In genomic region chr19:46848389-46848788, GRCh38 we compare ENCODE assay signal across 22 cellular contexts. TPM values are rescaled to one million over a fixed set of nuclear protein-coding genes. Genes with fewer than 3 reads are reported as not detected.
DNase-seq lines count a peak whose midpoint lies in the region; ATAC-seq and TF ChIP-seq lines count a peak whose summit lies in the region.
"Had no signal": no experiment of that assay in that cellular context is flagged by ENCODE, and none has a peak within 500 bp of the region (broad histone marks: within the 10 kb centered on the region; RNA-seq: fewer than 3 reads in every experiment).

No MANE protein-coding gene starts in this region.

- H3K79me2 ChIP-seq in SK-N-SH (ENCODE audit: insufficient read depth) (peaks cover 63% of the 10 kb centered on the region), osteoblast (ENCODE audit: insufficient read depth, low read length) (peaks cover 58% of the 10 kb centered on the region)

- H3K4me3 Mint-ChIP-seq in chondrocyte (ENCODE audit: unreplicated experiment) = peak overlapping the region; percentile 84
- H3K4me3 Mint-ChIP-seq: T-helper 17 cell had no signal

- peak overlapping the region; percentile 97; the same call in 1 of the 2 replicates for H3K9ac ChIP-seq in SK-N-SH

- TF ChIP-seq EP300 in SK-N-SH (IDR thresholded peaks at IDR 0.05; ENCODE audit: borderline replicate concordance in 1 of 2, low read depth in 1 of 2, low read length in 1 of 2) = no peak

- H3K9me3 Mint-ChIP-seq in chondrocyte (ENCODE audit: low read depth) = no peaks in the 10 kb centered on the region
- H3K9me3 Mint-ChIP-seq: activated naive CD8-positive, alpha-beta T cell treated with anti-CD3 and anti-CD28 coated beads, Interleukin-2, amount 10 ng/mL, durations not matched to agents 7 days and 5 days; activated T-helper 17 cell treated with anti-CD3 and anti-CD28 coated beads, Interleukin-2, amount 50 U/mL, for 72 hours had no signal

- peak overlapping the region in 1 of 2 experiments; percentile 96; a peak in 1 of 4 replicates for H3K4me3 ChIP-seq in SK-N-SH (ENCODE audit: low read depth in 2 of 2, low read length in 1 of 2)
- H3K4me3 ChIP-seq in osteoblast (ENCODE audit: insufficient read depth, low read length) = no peak overlapping the region

- DNase-seq in SK-N-SH (no peak), chondrocyte (ENCODE audit: low spot score) (peak; percentile 8), osteoblast (ENCODE audit: insufficient read length, low spot score, missing footprints) (no peak), germinal center (ENCODE audit: low spot score) (no peak), NCI-H1092 (lab: John Stamatoyannopoulos, UW) (no peak)
- DNase-seq in stimulated activated CD4-positive, alpha-beta T cell treated with anti-CD3 and anti-CD28 coated beads, Interleukin-2, amount 100 ng/mL, for 24 hours = no peak
- DNase-seq: activated CD4-positive, alpha-beta T cell treated with anti-CD3 and anti-CD28 coated beads, Interleukin-2, amount 50 U/mL, for 1 hour; activated naive CD8-positive, alpha-beta T cell treated with anti-CD3 and anti-CD28 coated beads, Interleukin-2, amount 10 ng/mL, durations not matched to agents 7 days and 5 days; BE2C; effector memory CD4-positive, alpha-beta T cell; GOT3; naive thymus-derived CD4-positive, alpha-beta T cell; NCI-H1105 treated with DMSO at 0.1 percent for 48 hours; NCI-H2081; NCI-H446; SIG-M5; T-helper 17 cell had no signal

- H3K27me3 ChIP-seq in SK-N-SH (ENCODE audit: insufficient read depth) (no peaks in the 10 kb centered on the region), osteoblast (ENCODE audit: insufficient read depth, low read length) (no peaks in the 10 kb centered on the region)
- H3K27me3 ChIP-seq: BE2C, suprapubic skin had no signal

- POLR2A ChIA-PET in SK-N-SH (lab: Yijun Ruan, JAX) = no interaction called here

- peaks cover 5% of the 10 kb centered on the region for H3K36me3 Mint-ChIP-seq in chondrocyte (ENCODE audit: low read depth)

- H3F3A ChIP-seq in SK-N-SH (replicated peaks; ENCODE audit: insufficient read depth) = peaks cover 23% of the 10 kb centered on the region

- H3K27me3 Mint-ChIP-seq in chondrocyte (ENCODE audit: low read depth) = no peaks in the 10 kb centered on the region
- H3K27me3 Mint-ChIP-seq: activated naive CD8-positive, alpha-beta T cell treated with anti-CD3 and anti-CD28 coated beads, Interleukin-2, amount 10 ng/mL, durations not matched to agents 7 days and 5 days; activated T-helper 17 cell treated with anti-CD3 and anti-CD28 coated beads, Interleukin-2, amount 50 U/mL, for 72 hours; T-helper 17 cell had no signal

- CTCF ChIA-PET in SK-N-SH (lab: Yijun Ruan, JAX) = interaction anchor here (1.0 to 1.5 kb wide), 2 partner anchors 90 to 142 kb away, joined by 3 to 7 read pairs; no protein-coding TSS in a partner anchor

- no peaks in the 10 kb centered on the region for H3K9me3 ChIP-seq in SK-N-SH
- H3K9me3 ChIP-seq in osteoblast (ENCODE audit: low read depth, low read length) = no peaks in the 10 kb centered on the region
- H3K9me3 ChIP-seq: BE2C, suprapubic skin had no signal

- WGBS in SK-N-SH (ENCODE audit: low lambda C conversion rate) = 96% methylated on average over 2 of the region's 2 CpGs

- no peak overlapping the region for H3K27ac Mint-ChIP-seq in chondrocyte (ENCODE audit: unreplicated experiment)
- H3K27ac Mint-ChIP-seq: activated naive CD8-positive, alpha-beta T cell treated with anti-CD3 and anti-CD28 coated beads, Interleukin-2, amount 10 ng/mL, durations not matched to agents 7 days and 5 days; activated T-helper 17 cell treated with anti-CD3 and anti-CD28 coated beads, Interleukin-2, amount 50 U/mL, for 72 hours had no signal

- no peak for TF ChIP-seq CTCF in SK-N-SH (IDR thresholded peaks at IDR 0.05)
- no peak for TF ChIP-seq CTCF in chondrocyte (IDR thresholded peaks at IDR 0.05)
- no peak for TF ChIP-seq CTCF in osteoblast (IDR thresholded peaks at IDR 0.05; ENCODE audit: extremely low read depth, low read depth, low read length)

- peak overlapping the region in 1 of 2 experiments; percentile 96; a peak in 2 of 4 replicates for H3K27ac ChIP-seq in SK-N-SH (ENCODE audit: low read depth in 2 of 2, low read length in 1 of 2)
- peak overlapping the region; percentile 97 for H3K27ac ChIP-seq in osteoblast (ENCODE audit: low read depth, low read length)

- H3K36me3 ChIP-seq in SK-N-SH (replicated peaks in 1 of 2; ENCODE audit: control insufficient read depth in 1 of 2, insufficient read depth in 2 of 2, low read length in 1 of 2) (peaks cover 0 to 8% of the 10 kb centered on the region in 2 experiments), osteoblast (ENCODE audit: insufficient read depth, low read length) (peaks cover 33% of the 10 kb centered on the region)
- H3K36me3 ChIP-seq: BE2C had no signal

- TF ChIP-seq RAD21 in SK-N-SH (IDR thresholded peaks at IDR 0.05; ENCODE audit: low read length) = no peak

- peaks cover 0 to 11% of the 10 kb centered on the region in 2 experiments; a peak in 2 of 4 replicates for H3K4me1 ChIP-seq in SK-N-SH (ENCODE audit: control insufficient read depth in 1 of 2, insufficient read depth in 2 of 2, low read depth in 1 of 2, low read length in 1 of 2)
- peaks cover 15% of the 10 kb centered on the region for H3K4me1 ChIP-seq in osteoblast (ENCODE audit: insufficient read depth, low read length)
- H3K4me1 ChIP-seq: BE2C had no signal

- peaks cover 20% of the 10 kb centered on the region for H3K4me1 Mint-ChIP-seq in chondrocyte (ENCODE audit: low read depth)

- H2AFZ ChIP-seq in SK-N-SH (ENCODE audit: low read depth) = no peak overlapping the region
- H2AFZ ChIP-seq in osteoblast (ENCODE audit: low read length) = no peak overlapping the region

- H4K20me1 ChIP-seq in SK-N-SH (ENCODE audit: insufficient read depth) = peaks cover 13% of the 10 kb centered on the region
- peaks cover 19% of the 10 kb centered on the region for H4K20me1 ChIP-seq in osteoblast (ENCODE audit: insufficient read depth, low read length)

- ATAC-seq in SK-N-SH treated with all-trans-retinoic acid at 6 μM for 48 hours (no peak), GM19324 (IDR thresholded peaks at IDR 0.05; ENCODE audit: low FRiP score, unreplicated experiment) (no peak)
- ATAC-seq: activated T-helper 17 cell treated with anti-CD3 and anti-CD28 coated beads, Interleukin-2, amount 50 U/mL, for 72 hours; left colon; naive thymus-derived CD4-positive, alpha-beta T cell; T-helper 17 cell had no signal

- no peaks in the 10 kb centered on the region for H3K9me2 ChIP-seq in SK-N-SH

- H3K4me2 ChIP-seq in SK-N-SH = peak overlapping the region; percentile 92; the same call in 1 of the 2 replicates
- no peak overlapping the region for H3K4me2 ChIP-seq in osteoblast (ENCODE audit: insufficient read depth, low read length)

TF ChIP-seq in SK-N-SH, 30 proteins besides CTCF, POLR2A, EP300 and RAD21:
- no peak for TF ChIP-seq ELF1 (IDR thresholded peaks at IDR 0.05)
- no peak for TF ChIP-seq CHD2 (IDR thresholded peaks at IDR 0.05; ENCODE audit: low read length, partially characterized antibody)

TF ChIP-seq in SK-N-SH treated with all-trans-retinoic acid at 6 μM for 48 hours, 23 proteins besides CTCF, POLR2A, EP300 and RAD21:
- TF ChIP-seq TOX (CRISPR knock-in tag; IDR thresholded peaks at IDR 0.05; ENCODE audit: borderline replicate concordance) (no peak), ZFP3 (CRISPR knock-in tag; IDR thresholded peaks at IDR 0.05) (no peak)

RNA-seq across cellular contexts. Expression of gene AP2S1, which starts 2.3 kb away (rescaled TPM):
- 380 and 565 TPM in 2 replicates for polyA plus RNA-seq in SK-N-SH (2012; rRNA removed)
- 343 and 389 TPM in 2 replicates for polyA plus RNA-seq in SK-N-SH (2012; cell fraction: cytosol; rRNA removed)
- polyA plus RNA-seq in SK-N-SH (2012; cell fraction: nucleus; rRNA removed) = 163 and 226 TPM in 2 replicates
- total RNA-seq in chondrocyte = 168 to 189 TPM (median 173 TPM) in 3 replicates
- total RNA-seq in osteoblast = 117 and 136 TPM in 2 replicates

RNA-seq across cellular contexts. Expression of gene ARHGAP35, which starts 12.4 kb away (rescaled TPM):
- polyA plus RNA-seq in SK-N-SH (2012; rRNA removed) = 19.7 and 25.1 TPM in 2 replicates
- polyA plus RNA-seq in SK-N-SH (2012; cell fraction: cytosol; rRNA removed) = 16.2 and 21.9 TPM in 2 replicates
- 21.0 and 26.2 TPM in 2 replicates for polyA plus RNA-seq in SK-N-SH (2012; cell fraction: nucleus; rRNA removed)
- total RNA-seq in chondrocyte = 60.1 to 70.9 TPM (median 70.2 TPM) in 3 replicates
- total RNA-seq in osteoblast = 76.0 and 82.2 TPM in 2 replicates

RNA-seq across cellular contexts. Expression of gene SLC1A5, which starts 60.0 kb away (rescaled TPM):
- 76.7 and 80.4 TPM in 2 replicates for polyA plus RNA-seq in SK-N-SH (2012; rRNA removed)
- 38.6 and 52.9 TPM in 2 replicates for polyA plus RNA-seq in SK-N-SH (2012; cell fraction: cytosol; rRNA removed)
- 59.2 and 69.9 TPM in 2 replicates for polyA plus RNA-seq in SK-N-SH (2012; cell fraction: nucleus; rRNA removed)
- total RNA-seq in chondrocyte = 77.3 to 310 TPM (median 304 TPM) in 3 replicates
- 274 and 354 TPM in 2 replicates for total RNA-seq in osteoblast
